In the genomic region with DNA sequence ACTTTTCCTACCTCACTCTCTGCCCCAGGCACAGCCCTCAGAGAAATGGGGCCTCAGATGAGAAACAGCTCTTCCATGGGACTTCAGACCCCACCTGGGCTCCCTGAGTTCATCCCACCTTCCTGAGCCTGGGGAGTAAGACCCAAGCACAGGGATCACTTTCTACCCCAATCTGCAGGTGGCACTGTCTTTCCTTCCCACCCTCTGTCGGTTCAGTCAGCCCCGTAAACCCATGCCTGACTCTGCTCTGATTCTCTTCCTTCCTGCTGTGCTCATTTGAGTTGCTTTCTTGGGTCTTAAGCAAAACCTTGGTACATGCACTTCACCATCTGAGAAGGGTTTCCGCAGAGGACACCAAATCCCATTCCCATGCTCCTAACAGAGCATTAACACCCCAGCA, we compare ENCODE assay signal across 29 cellular contexts.
A peak's percentile ranks its signal among the peaks of the same experiment; 100 is the strongest.
DNase-seq lines count a peak whose midpoint lies in the region; ATAC-seq, FAIRE-seq and TF ChIP-seq lines count a peak whose summit lies in the region.
"Had no signal": no experiment of that assay in that cellular context is flagged by ENCODE, and none has a peak within 500 bp of the region (broad histone marks: within the 10 kb centered on the region; RNA-seq: fewer than 3 reads in every experiment).

No MANE protein-coding gene starts in this region.

- no peak for TF ChIP-seq POLR2A in H1 (IDR thresholded peaks at IDR 0.05; ENCODE audit: control extremely low read depth in 1 of 2, low read depth in 2 of 2, low read length in 2 of 2)

- CTCF ChIA-PET in H1 (lab: Charles Lee; ENCODE audit: partially characterized antibody): interaction anchor here (0.9 to 1.0 kb wide), 2 partner anchors 81 to 275 kb away, joined by 3 to 4 read pairs; no protein-coding TSS in a partner anchor

- no peak for ATAC-seq in HG03354 (IDR thresholded peaks at IDR 0.05; ENCODE audit: poor library complexity, severe bottlenecking, unreplicated experiment)
- ATAC-seq: activated CD4-positive, alpha-beta T cell treated with anti-CD3 and anti-CD28 coated beads for 36 hours; activated T-cell treated with anti-CD3 and anti-CD28 coated beads, Interleukin-2, amount 50 U/mL, for 4 hours; body of pancreas; HCT116; psoas muscle had no signal

- no peak overlapping the region for H2BK12ac ChIP-seq in H1 (ENCODE audit: low read depth, low read length)

- no peak overlapping the region for H4K8ac ChIP-seq in H1 (ENCODE audit: extremely low read depth, insufficient read depth, low read length)

- no peak overlapping the region for H3K18ac ChIP-seq in H1 (ENCODE audit: extremely low read depth, low read length)

- H4K91ac ChIP-seq in H1 (replicated peaks; ENCODE audit: insufficient read length, low read length): no peak overlapping the region

- H3K4me3 ChIP-seq in GM06990 (replicated peaks; ENCODE audit: low read depth, low read length) (no peak overlapping the region), OCI-LY3 (ENCODE audit: low read length) (no peak overlapping the region), H1 (ENCODE audit: extremely low read depth in 1 of 4, insufficient read depth in 2 of 4, low read depth in 3 of 4, low read length in 4 of 4) (no peak overlapping the region)
- H3K4me3 ChIP-seq: body of pancreas, psoas muscle, SK-N-MC, thoracic aorta, uterus had no signal

- POLR2A ChIA-PET in H1 (lab: Charles Lee; ENCODE audit: partially characterized antibody): no interaction called here

- no peak overlapping the region for H3K14ac ChIP-seq in H1 (ENCODE audit: insufficient read length)

- H3K4me2 ChIP-seq in OCI-LY3 (ENCODE audit: low read length): no peak overlapping the region
- no peak overlapping the region for H3K4me2 ChIP-seq in H1 (ENCODE audit: insufficient read depth in 1 of 2, low read depth in 2 of 2, low read length in 2 of 2)

- no peak overlapping the region for H2BK20ac ChIP-seq in H1 (ENCODE audit: low read length)

- FAIRE-seq in H1 (lab: Jason Lieb, UNC): no peak
- FAIRE-seq: endothelial cell of umbilical vein had no signal

- H3K4ac ChIP-seq in H1 (replicated peaks; ENCODE audit: insufficient read length, low read depth, low read length): no peak overlapping the region

- TF ChIP-seq EP300 in H1 (IDR thresholded peaks at IDR 0.05; ENCODE audit: borderline replicate concordance in 1 of 2, low read depth in 2 of 2, low read length in 2 of 2): no peak

- H3K79me2 ChIP-seq in OCI-LY3 (ENCODE audit: low read length): no peaks in the 10 kb centered on the region
- H3K79me2 ChIP-seq in H1 (ENCODE audit: control insufficient read depth in 1 of 2, insufficient read depth in 2 of 2, low read length in 2 of 2): no peaks in the 10 kb centered on the region

- no peaks in the 10 kb centered on the region; the same call in 1 of the 2 replicates for H3K27me3 ChIP-seq in GM06990 (replicated peaks; ENCODE audit: control insufficient read depth, insufficient read depth, low read length)
- H3K27me3 ChIP-seq in OCI-LY3 (ENCODE audit: low read depth, low read length): no peaks in the 10 kb centered on the region
- H3K27me3 ChIP-seq in H1 (replicated peaks in 1 of 4; ENCODE audit: control insufficient read depth in 3 of 4, extremely low read depth in 1 of 4, insufficient read depth in 3 of 4, low read length in 3 of 4): no peaks in the 10 kb centered on the region
- H3K27me3 ChIP-seq: body of pancreas, uterus had no signal

- no peak overlapping the region for H2AK5ac ChIP-seq in H1 (ENCODE audit: low read depth, low read length)

- H3K36me3 ChIP-seq in GM06990 (ENCODE audit: control insufficient read depth, insufficient read depth, low read length): no peaks in the 10 kb centered on the region
- no peaks in the 10 kb centered on the region for H3K36me3 ChIP-seq in OCI-LY3 (replicated peaks; ENCODE audit: low read depth, low read length)
- no peaks in the 10 kb centered on the region for H3K36me3 ChIP-seq in H1 (ENCODE audit: control insufficient read depth in 2 of 4, insufficient read depth in 4 of 4, low read length in 3 of 4)
- H3K36me3 ChIP-seq: thoracic aorta, uterus had no signal

- H3K27ac ChIP-seq in OCI-LY3 (ENCODE audit: low read length): no peak overlapping the region
- no peak overlapping the region for H3K27ac ChIP-seq in H1 (ENCODE audit: low read depth, low read length)
- H3K27ac ChIP-seq: body of pancreas, psoas muscle, RWPE1, SK-N-MC, thoracic aorta, uterus had no signal

- H3K9me3 ChIP-seq in OCI-LY3 (ENCODE audit: insufficient read depth, low read length): no peaks in the 10 kb centered on the region
- H3K9me3 ChIP-seq in H1 (ENCODE audit: insufficient read depth in 2 of 2, low read depth in 1 of 2, low read length in 1 of 2): no peaks in the 10 kb centered on the region
- H3K9me3 ChIP-seq: body of pancreas, psoas muscle, thoracic aorta, uterus had no signal

- DNase-seq in DMS53 (lab: John Stamatoyannopoulos, UW) (peak; percentile 46), DMS53 treated with DMSO at 0.1 percent for 48 hours (lab: John Stamatoyannopoulos, UW; ENCODE audit: unreplicated experiment) (no peak), GM06990 (ENCODE audit: extremely low read depth, insufficient read length) (no peak), H1 (ENCODE audit: low read depth in 1 of 2, low spot score in 2 of 2) (no peak), DMS79 (lab: John Stamatoyannopoulos, UW) (no peak), amygdala (lab: John Stamatoyannopoulos, UW) (no peak)
- DNase-seq: 8988T; activated CD4-positive, alpha-beta T cell treated with anti-CD3 and anti-CD28 coated beads for 36 hours; activated T-cell treated with anti-CD3 and anti-CD28 coated beads, Interleukin-2, amount 50 U/mL, for 4 hours; body of pancreas; CD4-positive, CD25-positive, alpha-beta regulatory T cell; GDM1; hypothalamus; Kasumi-1; naive thymus-derived CD4-positive, alpha-beta T cell; NCI-H146; NCI-H446 treated with DMSO at 0.1 percent for 48 hours; nucleus accumbens; psoas muscle; stimulated activated CD4-positive, alpha-beta T cell treated with anti-CD3 and anti-CD28 coated beads, Interleukin-15, amount 100 ng/mL, for 24 hours; stimulated activated naive CD4-positive, alpha-beta T cell treated with Interleukin-2 at 50 U/mL for 16 hours; uterus had no signal

- H3K56ac ChIP-seq in H1 (replicated peaks; ENCODE audit: insufficient read length, low read depth, low read length): no peak overlapping the region

- H3K9ac ChIP-seq in OCI-LY3 (ENCODE audit: low read length) (no peak overlapping the region), H1 (replicated peaks in 1 of 4; ENCODE audit: extremely low read depth in 1 of 4, low read depth in 3 of 4, low read length in 3 of 4) (no peak overlapping the region)

- no peaks in the 10 kb centered on the region; the same call in 1 of the 2 replicates for H3K79me1 ChIP-seq in H1 (ENCODE audit: low read depth, low read length)

- no peaks in the 10 kb centered on the region for H4K20me1 ChIP-seq in OCI-LY3 (ENCODE audit: insufficient read depth, low read length)
- no peaks in the 10 kb centered on the region for H4K20me1 ChIP-seq in H1 (replicated peaks in 1 of 2; ENCODE audit: control insufficient read depth in 1 of 2, insufficient read depth in 2 of 2, low read length in 2 of 2)

- H3K4me1 ChIP-seq in OCI-LY3 (ENCODE audit: low read length) (no peaks in the 10 kb centered on the region), H1 (replicated peaks in 1 of 4; ENCODE audit: control insufficient read depth in 3 of 4, insufficient read depth in 4 of 4, low read length in 3 of 4) (no peaks in the 10 kb centered on the region)
- H3K4me1 ChIP-seq: body of pancreas, psoas muscle, uterus had no signal

- TF ChIP-seq CTCF in GM06990 (IDR thresholded peaks at IDR 0.05; ENCODE audit: insufficient read depth, low read length, poor library complexity, severe bottlenecking): peak; percentile 2
- TF ChIP-seq CTCF in OCI-LY3 (IDR thresholded peaks at IDR 0.05; ENCODE audit: low read depth, low read length): peak; percentile 15; the same call in 1 of the 2 replicates
- peak in 2 of 3 experiments; percentile 20 to 27; a peak in 2 of 4 replicates for TF ChIP-seq CTCF in H1 (IDR thresholded peaks at IDR 0.05; ENCODE audit: control extremely low read depth in 1 of 3, insufficient read depth in 1 of 3, low read depth in 1 of 3, low read length in 3 of 3)

- no peak overlapping the region for H2BK120ac ChIP-seq in H1 (replicated peaks; ENCODE audit: low read depth, low read length)

- no peak overlapping the region for H3K23ac ChIP-seq in H1 (ENCODE audit: insufficient read length)

- TF ChIP-seq RAD21 in H1 (IDR thresholded peaks at IDR 0.05 in 1 of 2, conservative IDR thresholded peaks at IDR 0.05 in 1 of 2; ENCODE audit: low read depth in 2 of 2, low read length in 2 of 2): peak; percentile 34 to 48; a peak in 3 of 4 replicates

- no peaks in the 10 kb centered on the region for H3K23me2 ChIP-seq in H1 (ENCODE audit: low read depth, low read length)

- H4K5ac ChIP-seq in H1 (ENCODE audit: insufficient read length, low read depth, low read length): no peak overlapping the region

- WGBS in H1 (ENCODE audit: extremely low coverage in 1 of 2, insufficient coverage in 1 of 2, insufficient read length in 1 of 2, insufficient replicate concordance in 2 of 2, low coverage in 1 of 2, low lambda C conversion rate in 2 of 2, missing lambda C conversion rate in 1 of 2), 2 experiments: 81% methylated on average over 3 of the region's 3 CpGs; no CpG with 5 or more reads in 1 of the 2 experiments

- H2AFZ ChIP-seq in OCI-LY3 (ENCODE audit: low read depth, low read length): no peak overlapping the region
- H2AFZ ChIP-seq in H1 (ENCODE audit: low read length): no peak overlapping the region

- no peak overlapping the region for H2BK15ac ChIP-seq in H1 (ENCODE audit: low read length)

- H2BK5ac ChIP-seq in H1 (ENCODE audit: low read depth, low read length): no peak overlapping the region

TF ChIP-seq in H1, 55 proteins besides CTCF, POLR2A, EP300 and RAD21:
- TF ChIP-seq YY1 (IDR thresholded peaks at IDR 0.05; ENCODE audit: low read depth, low read length) (no peak), TEAD4 (IDR thresholded peaks at IDR 0.05; ENCODE audit: low read depth, low read length) (no peak)
- TF ChIP-seq, protein P1, sequence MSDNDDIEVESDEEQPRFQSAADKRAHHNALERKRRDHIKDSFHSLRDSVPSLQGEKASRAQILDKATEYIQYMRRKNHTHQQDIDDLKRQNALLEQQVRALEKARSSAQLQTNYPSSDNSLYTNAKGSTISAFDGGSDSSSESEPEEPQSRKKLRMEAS (IDR thresholded peaks at IDR 0.05): no peak
